ENCODE assay signal across 9 cellular contexts in genomic region chr3:172476339-172476738, GRCh38. TPM values are rescaled to one million over a fixed set of nuclear protein-coding genes. Genes with fewer than 3 reads are reported as not detected.
DNase-seq lines count a peak whose midpoint lies in the region; ATAC-seq and TF ChIP-seq lines count a peak whose summit lies in the region.
"Had no signal": no experiment of that assay in that cellular context is flagged by ENCODE, and none has a peak within 500 bp of the region (broad histone marks: within the 10 kb centered on the region; RNA-seq: fewer than 3 reads in every experiment).

No MANE protein-coding gene starts in this region.

- CTCF ChIA-PET in A673 (lab: Charles Lee), result interaction anchor here (0.6 to 1.5 kb wide), 10 partner anchors 9 to 1870 kb away, joined by 3 to 9 read pairs (median 3); no protein-coding TSS in a partner anchor

- no peaks in the 10 kb centered on the region for H3K36me3 ChIP-seq in A673 (ENCODE audit: insufficient read depth, low read length, poor library complexity, severe bottlenecking)
- H3K36me3 ChIP-seq in GM23248 (ENCODE audit: low read depth), result no peaks in the 10 kb centered on the region
- H3K36me3 ChIP-seq in hepatocyte (replicated peaks; ENCODE audit: insufficient read depth, low read depth), result no peaks in the 10 kb centered on the region

- in situ Hi-C loops in GM23248 (cut with MboI), result no loop called here
- in situ Hi-C loops in ACHN (cut with HindIII; ENCODE audit: low pct_ligation_motif_present, low pct_unique_long_range_greater_than_20kb, low sequenced_read_pairs), result no loop called here

- H3K27ac ChIP-seq in A673 (ENCODE audit: low read depth, low read length, poor library complexity, severe bottlenecking) (no peak overlapping the region), GM23248 (no peak overlapping the region), hepatocyte (no peak overlapping the region)

- no peaks in the 10 kb centered on the region for H3K9me2 ChIP-seq in GM23248 (ENCODE audit: insufficient read depth)
- H3K9me2 ChIP-seq in hepatocyte (replicated peaks; ENCODE audit: insufficient read depth), result no peaks in the 10 kb centered on the region

- H3K4me1 ChIP-seq in A673 (ENCODE audit: insufficient read depth, low read length, poor library complexity, severe bottlenecking) (no peaks in the 10 kb centered on the region), GM23248 (ENCODE audit: insufficient read depth) (no peaks in the 10 kb centered on the region), hepatocyte (ENCODE audit: insufficient read depth) (no peaks in the 10 kb centered on the region)

- no peak for TF ChIP-seq CTCF in A673 (conservative IDR thresholded peaks at IDR 0.05; ENCODE audit: low read depth, low read length)
- no peak for TF ChIP-seq CTCF in hepatocyte (IDR thresholded peaks at IDR 0.05; ENCODE audit: poor library complexity)

- H3K27me3 ChIP-seq in A673 (replicated peaks; ENCODE audit: insufficient read depth, low read depth, low read length, poor library complexity) (no peaks in the 10 kb centered on the region), GM23248 (replicated peaks; ENCODE audit: insufficient read depth) (no peaks in the 10 kb centered on the region), hepatocyte (no peaks in the 10 kb centered on the region)

- intact Hi-C loops in A673 (cut with micrococcal nuclease; ENCODE audit: unreplicated experiment), result loop anchor here (2.0 to 10.0 kb wide), 3 partner anchors 144 to 1512 kb away; no protein-coding TSS in a partner anchor

- H3K79me2 ChIP-seq in GM23248 (ENCODE audit: insufficient read depth) (no peaks in the 10 kb centered on the region), hepatocyte (no peaks in the 10 kb centered on the region)

- 68 to 76% methylated on average over 5 of the region's 5 CpGs for WGBS in GM23248 (ENCODE audit: low coverage in 1 of 2, low lambda C conversion rate in 2 of 2, missing lambda C conversion rate in 2 of 2), 2 experiments
- WGBS in hepatocyte (ENCODE audit: low lambda C conversion rate, missing lambda C conversion rate), result 79% methylated on average over 5 of the region's 5 CpGs

- DNase-seq in A673 (ENCODE audit: low spot score) (no peak), GM23248 (peak; percentile 10), UCSD-AML1 (lab: John Stamatoyannopoulos, UW; ENCODE audit: unreplicated experiment) (peak; percentile 16), hepatocyte (ENCODE audit: low spot score) (no peak), NCI-H2107 (lab: John Stamatoyannopoulos, UW) (no peak), ACHN (no peak), C1 segment of cervical spinal cord (lab: John Stamatoyannopoulos, UW) (no peak)

- H3K9me3 ChIP-seq in A673 (ENCODE audit: low read depth, low read length, poor library complexity, severe bottlenecking) (peaks cover 7% of the 10 kb centered on the region), GM23248 (ENCODE audit: low read depth) (no peaks in the 10 kb centered on the region), hepatocyte (ENCODE audit: low read depth) (no peaks in the 10 kb centered on the region)

- H3K4me3 ChIP-seq in A673 (ENCODE audit: low read depth, low read length, poor library complexity, severe bottlenecking) (peak overlapping the region; percentile 48), GM23248 (peak overlapping the region; percentile 99), hepatocyte (no peak overlapping the region)

- peak overlapping the region; percentile 99 for H3K4me2 ChIP-seq in GM23248 (ENCODE audit: unreplicated experiment)
- H3K4me2 ChIP-seq in hepatocyte, result peak overlapping the region; percentile 70

- H2AFZ ChIP-seq in GM23248 (peak overlapping the region; percentile 100), hepatocyte (peak overlapping the region; percentile 10)

- BruUV-seq in A673 (replicated peaks; lab: Mats Ljungman, UMichigan), result no TSS peak

- H4K20me1 ChIP-seq in GM23248 (ENCODE audit: insufficient read depth) (no peaks in the 10 kb centered on the region), hepatocyte (ENCODE audit: insufficient read depth, poor library complexity, severe bottlenecking) (no peaks in the 10 kb centered on the region)

- POLR2A ChIA-PET in A673 (lab: Charles Lee; ENCODE audit: low non-redundant PET), result no interaction called here

- no peak for ATAC-seq in GM18519 (IDR thresholded peaks at IDR 0.05; ENCODE audit: low FRiP score, unreplicated experiment)

- H3K9ac ChIP-seq in GM23248, result peak overlapping the region; percentile 76

- no peaks in the 10 kb centered on the region for H3F3A ChIP-seq in GM23248 (ENCODE audit: insufficient read depth)

RNA-seq across cellular contexts. Expression of gene GHSR, which starts 28.1 kb away (rescaled TPM):
- not detected in 2 replicates for total RNA-seq in A673 (2021)
- not detected in 2 replicates for total RNA-seq in GM23248 (2014; rRNA removed; shearing (Covaris generic))
- not detected in 2 replicates for polyA plus RNA-seq in GM23248 (2016; fragmentation: Nextera tagmentation; extraction: Ambion mirVana)
- total RNA-seq in hepatocyte, result not detected in 2 replicates
- polyA plus RNA-seq in hepatocyte, result not detected in 2 replicates
- total RNA-seq: myocyte had no signal

RNA-seq across cellular contexts. Expression of gene TNFSF10, which starts 46.9 kb away (rescaled TPM):
- total RNA-seq in A673 (2021) (not detected in 2 replicates), hepatocyte (21.3 and 21.9 TPM in 2 replicates)
- 0.63 TPM in 1 of 2 replicates, not detected in the other for total RNA-seq in GM23248 (2014; rRNA removed; shearing (Covaris generic))
- polyA plus RNA-seq in GM23248 (2016; fragmentation: Nextera tagmentation; extraction: Ambion mirVana) (not detected in 2 replicates), hepatocyte (12.7 and 13.0 TPM in 2 replicates)
- total RNA-seq: myocyte had no signal

Comparison
In these comparisons a context has a peak if more than half of its experiments do, and no peak if none do; other contexts are left out.
1. DNase-seq: peak in GM23248 (single experiment) and UCSD-AML1 (single experiment); none in A673 (single experiment), hepatocyte (single experiment), NCI-H2107 (single experiment), ACHN (single experiment) and C1 segment of cervical spinal cord (0 of 14).
2. RNA of gene TNFSF10, which starts 46.9 kb away (total RNA-seq): 21.3 to 21.9 TPM in hepatocyte; not detected in A673 and 0.63 TPM in GM23248; every median in the first group is over 10 times any median in the second.